ENCODE assay signal across 31 cellular contexts in the genomic region with DNA sequence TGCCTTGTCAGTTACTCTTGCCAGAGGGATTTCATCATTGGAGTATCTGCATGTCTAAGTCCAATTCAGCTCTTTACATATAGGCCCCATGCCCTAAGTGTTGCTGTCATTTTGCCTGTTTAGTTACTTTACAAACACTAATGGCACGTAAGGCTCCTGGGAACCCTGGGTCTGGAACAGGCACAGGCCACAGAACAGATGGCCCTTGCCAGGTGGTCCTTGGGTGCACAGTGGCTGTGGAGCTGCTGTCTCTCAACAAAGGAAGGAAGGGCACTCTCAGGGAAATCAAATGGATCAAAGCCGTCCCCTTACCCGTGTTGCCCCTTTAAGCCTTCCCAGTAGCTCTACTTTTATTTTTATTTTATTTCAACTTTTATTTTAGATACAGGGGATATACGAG. TPM values are rescaled to one million over a fixed set of nuclear protein-coding genes. Genes with fewer than 3 reads are reported as not detected.
DNase-seq lines count a peak whose midpoint lies in the region; ATAC-seq and TF ChIP-seq lines count a peak whose summit lies in the region.
"Had no signal": no experiment of that assay in that cellular context is flagged by ENCODE, and none has a peak within 500 bp of the region (broad histone marks: within the 10 kb centered on the region; RNA-seq: fewer than 3 reads in every experiment).

No MANE protein-coding gene starts in this region.

- POLR2A ChIA-PET in activated B cell treated with CpG ODN at 0.5 μM for 24 hours (lab: Charles Lee), result interaction anchor here (1.3 kb wide), 1 partner anchor 8 kb away, joined by 8 read pairs; no protein-coding TSS in a partner anchor

- TF ChIP-seq CTCF in Calu3 (IDR thresholded peaks at IDR 0.05; ENCODE audit: unreplicated experiment) (no peak), activated B cell treated with CpG ODN at 0.5 μM for 24 hours (IDR thresholded peaks at IDR 0.05) (no peak), mammary epithelial cell (conservative IDR thresholded peaks at IDR 0.05 in 1 of 2, IDR thresholded peaks at IDR 0.05 in 1 of 2; ENCODE audit: extremely low read depth in 1 of 2, insufficient read depth in 1 of 2, low read depth in 1 of 2, low read length in 2 of 2) (no peak)

- no peak overlapping the region for H3K9ac ChIP-seq in mesenchymal stem cell (ENCODE audit: low read length)
- H3K9ac ChIP-seq in mammary epithelial cell (ENCODE audit: insufficient read depth, low read length), result no peak overlapping the region

- H3K27ac ChIP-seq in mesenchymal stem cell (ENCODE audit: low read length, poor library complexity, severe bottlenecking) (no peak overlapping the region), mammary epithelial cell (ENCODE audit: insufficient read depth, low read depth, low read length) (no peak overlapping the region)
- H3K27ac ChIP-seq: C4-2B, colonic mucosa, SJCRH30, upper lobe of left lung had no signal

- H3K4me2 ChIP-seq in mesenchymal stem cell (ENCODE audit: low read length, poor library complexity, severe bottlenecking) (no peak overlapping the region), mammary epithelial cell (ENCODE audit: insufficient read depth, low read depth, low read length) (no peak overlapping the region)

- WGBS in mesenchymal stem cell, result 67% methylated on average over 4 of the region's 4 CpGs
- whole genome bisulfite sequencing in mammary epithelial cell (ENCODE audit: low coverage, missing lambda C conversion rate), result 97% methylated on average over 4 of the region's 4 CpGs

- H3K9me3 Mint-ChIP-seq in Calu3 (ENCODE audit: low read depth, unreplicated experiment) (peaks cover 5% of the 10 kb centered on the region), activated B cell treated with CpG ODN at 0.5 μM for 24 hours (peaks cover 5% of the 10 kb centered on the region)
- H3K9me3 Mint-ChIP-seq: activated naive CD4-positive, alpha-beta T cell treated with anti-CD3 and anti-CD28 coated beads, Interleukin-2, amount 50 U/mL, for 24 hours; activated T-helper 2 cell treated with anti-CD3 and anti-CD28 coated beads, Interferon-gamma antibody, Interleukin-2, Interleukin-4, amounts not matched to agents 10 μg/mL and 5 μg/mL and 100 μg/mL, durations not matched to agents 14 hours and 24 hours and 36 hours; stimulated activated effector memory CD8-positive, alpha-beta T cell treated with anti-CD3 and anti-CD28 coated beads, Interleukin-12 subunit alpha, Interleukin-12 subunit beta, amount 100 ng/mL, for 72 hours had no signal

- peak overlapping the region; percentile 39 for H3K27ac Mint-ChIP-seq in Calu3 (ENCODE audit: unreplicated experiment)
- H3K27ac Mint-ChIP-seq in activated B cell treated with CpG ODN at 0.5 μM for 24 hours, result peak overlapping the region; percentile 59
- H3K27ac Mint-ChIP-seq: activated CD8-positive, alpha-beta T cell treated with anti-CD3 and anti-CD28 coated beads, Interleukin-2, amount 10 ng/mL, durations not matched to agents 7 days and 5 days; activated naive CD4-positive, alpha-beta T cell treated with anti-CD3 and anti-CD28 coated beads, Interleukin-2, amount 50 U/mL, for 24 hours; activated T-helper 2 cell treated with anti-CD3 and anti-CD28 coated beads, Interferon-gamma antibody, Interleukin-2, Interleukin-4, amounts not matched to agents 10 μg/mL and 5 μg/mL and 100 μg/mL, durations not matched to agents 14 hours and 24 hours and 36 hours; stimulated activated effector memory CD8-positive, alpha-beta T cell treated with anti-CD3 and anti-CD28 coated beads, Interleukin-12 subunit alpha, Interleukin-12 subunit beta, amount 100 ng/mL, for 72 hours; T-cell had no signal

- H3K4me3 Mint-ChIP-seq in Calu3 (ENCODE audit: low read depth, unreplicated experiment) (no peak overlapping the region), activated B cell treated with CpG ODN at 0.5 μM for 24 hours (no peak overlapping the region)
- H3K4me3 Mint-ChIP-seq: activated CD8-positive, alpha-beta T cell treated with anti-CD3 and anti-CD28 coated beads, Interleukin-2, amount 10 ng/mL, durations not matched to agents 7 days and 5 days; activated naive CD4-positive, alpha-beta T cell treated with anti-CD3 and anti-CD28 coated beads, Interleukin-2, amount 50 U/mL, for 24 hours; stimulated activated effector memory CD8-positive, alpha-beta T cell treated with anti-CD3 and anti-CD28 coated beads, Interleukin-12 subunit alpha, Interleukin-12 subunit beta, amount 100 ng/mL, for 72 hours; T-cell had no signal

- H2BK120ac ChIP-seq in mesenchymal stem cell (ENCODE audit: low read depth, low read length), result no peak overlapping the region

- no peaks in the 10 kb centered on the region for H3K27me3 ChIP-seq in mesenchymal stem cell (ENCODE audit: control insufficient read depth in 1 of 2, insufficient read depth in 1 of 2, low read length in 2 of 2)
- no peaks in the 10 kb centered on the region for H3K27me3 ChIP-seq in mammary epithelial cell (ENCODE audit: insufficient read depth, low read length)
- H3K27me3 ChIP-seq: colonic mucosa, esophagus squamous epithelium, SJCRH30, upper lobe of left lung had no signal

- peaks cover 80% of the 10 kb centered on the region for H3K4me1 Mint-ChIP-seq in Calu3 (ENCODE audit: low read depth, unreplicated experiment)
- H3K4me1 Mint-ChIP-seq in activated B cell treated with CpG ODN at 0.5 μM for 24 hours, result peaks cover 85% of the 10 kb centered on the region
- H3K4me1 Mint-ChIP-seq: activated naive CD4-positive, alpha-beta T cell treated with anti-CD3 and anti-CD28 coated beads, Interleukin-2, amount 50 U/mL, for 24 hours; stimulated activated effector memory CD8-positive, alpha-beta T cell treated with anti-CD3 and anti-CD28 coated beads, Interleukin-12 subunit alpha, Interleukin-12 subunit beta, amount 100 ng/mL, for 72 hours had no signal

- CTCF ChIA-PET in Calu3 (lab: Charles Lee) (interaction anchor here (1.6 kb wide), 1 partner anchor 8 kb away, joined by 6 read pairs; no protein-coding TSS in a partner anchor), activated B cell treated with CpG ODN at 0.5 μM for 24 hours (lab: Charles Lee) (interaction anchor here (1.1 kb wide), 1 partner anchor 10 kb away, joined by 3 read pairs; no protein-coding TSS in a partner anchor), mammary epithelial cell (lab: Charles Lee; ENCODE audit: low non-redundant PET) (no interaction called here)

- no peak overlapping the region for H3K18ac ChIP-seq in mesenchymal stem cell (ENCODE audit: low read depth in 1 of 2, low read length in 2 of 2)

- BruUV-seq in Calu3 (replicated peaks; lab: Mats Ljungman, UMichigan) (no TSS peak), mammary epithelial cell (replicated peaks; lab: Mats Ljungman, UMichigan) (no TSS peak)

- H2AFZ ChIP-seq in mesenchymal stem cell (ENCODE audit: low read depth, low read length), result no peak overlapping the region
- no peak overlapping the region for H2AFZ ChIP-seq in mammary epithelial cell (ENCODE audit: low read depth, low read length)

- intact Hi-C loops in Calu3 (cut with micrococcal nuclease; ENCODE audit: unreplicated experiment) (no loop called here), activated B cell treated with CpG ODN at 0.5 μM for 24 hours (cut with micrococcal nuclease) (no loop called here), mammary epithelial cell (cut with micrococcal nuclease) (no loop called here)

- no peak for DNase-seq in Calu3
- peak; percentile 85 for DNase-seq in NCI-H2171 treated with DMSO at 0.1 percent for 48 hours (lab: John Stamatoyannopoulos, UW)
- DNase-seq in activated B cell treated with CpG ODN at 0.5 μM for 24 hours, result no peak
- no peak for DNase-seq in mesenchymal stem cell
- no peak for DNase-seq in central memory CD4-positive, alpha-beta T cell
- DNase-seq in hippocampal formation (lab: John Stamatoyannopoulos, UW), result no peak
- DNase-seq in mammary epithelial cell, result no peak
- DNase-seq: activated CD8-positive, alpha-beta T cell treated with anti-CD3 and anti-CD28 coated beads, Interleukin-2, amount 10 ng/mL, durations not matched to agents 7 days and 5 days; amygdala; Caco-2; colonic mucosa; effector CD8-positive, alpha-beta T cell; esophagus squamous epithelium; foreskin melanocyte; KG1; MM.1S; NCI-H1417 treated with DMSO at 0.1 percent for 48 hours; NCI-H510A treated with DMSO at 0.1 percent for 48 hours; posterior cingulate gyrus; right cardiac atrium; SJCRH30; stimulated activated CD4-positive, alpha-beta T cell treated with anti-CD3 and anti-CD28 coated beads, Interleukin-12 subunit alpha, Interleukin-12 subunit beta, amount 100 ng/mL, for 4 hours; stimulated activated CD4-positive, alpha-beta T cell treated with anti-CD3 and anti-CD28 coated beads, Interleukin-4, amount 100 ng/mL, for 1 hour; T-cell; upper lobe of left lung had no signal

- no peak overlapping the region for H3K23ac ChIP-seq in mesenchymal stem cell (ENCODE audit: low read length in 2 of 2)

- no peaks in the 10 kb centered on the region for H3K79me1 ChIP-seq in mesenchymal stem cell (replicated peaks; ENCODE audit: low read length, poor library complexity, severe bottlenecking)

- dilution Hi-C loops in mammary epithelial cell (cut with HindIII; ENCODE audit: low sequenced_read_pairs), result no loop called here

- peaks cover 22% of the 10 kb centered on the region for H3K36me3 Mint-ChIP-seq in Calu3 (ENCODE audit: insufficient read depth, unreplicated experiment)
- peaks cover 15% of the 10 kb centered on the region for H3K36me3 Mint-ChIP-seq in activated B cell treated with CpG ODN at 0.5 μM for 24 hours (ENCODE audit: low read depth)
- H3K36me3 Mint-ChIP-seq: stimulated activated effector memory CD8-positive, alpha-beta T cell treated with anti-CD3 and anti-CD28 coated beads, Interleukin-12 subunit alpha, Interleukin-12 subunit beta, amount 100 ng/mL, for 72 hours; T-cell had no signal

- no peak overlapping the region for H2BK12ac ChIP-seq in mesenchymal stem cell (ENCODE audit: low read length in 2 of 2)

- ATAC-seq in activated B cell treated with CpG ODN at 0.5 μM for 24 hours (ENCODE audit: low read depth) (no peak), HG02571 (IDR thresholded peaks at IDR 0.05; ENCODE audit: unreplicated experiment) (no peak)
- ATAC-seq: activated CD4-positive, CD25-positive, alpha-beta regulatory T cell treated with anti-CD3 and anti-CD28 coated beads, Interleukin-2, amount 50 U/mL, for 24 hours; activated CD8-positive, alpha-beta T cell treated with anti-CD3 and anti-CD28 coated beads, Interleukin-2, amount 10 ng/mL, durations not matched to agents 7 days and 5 days; stimulated activated effector memory CD8-positive, alpha-beta T cell treated with anti-CD3 and anti-CD28 coated beads, Interleukin-12 subunit alpha, Interleukin-12 subunit beta, amount 100 ng/mL, for 72 hours; T-cell had no signal

- H3K9me3 ChIP-seq in mesenchymal stem cell (ENCODE audit: control insufficient read depth, low read length) (peaks cover 11% of the 10 kb centered on the region), mammary epithelial cell (replicated peaks; ENCODE audit: insufficient read depth, low read length) (peaks cover 12% of the 10 kb centered on the region)
- H3K9me3 ChIP-seq: colonic mucosa, upper lobe of left lung had no signal

- H3K27me3 Mint-ChIP-seq in Calu3 (ENCODE audit: unreplicated experiment), result no peaks in the 10 kb centered on the region
- no peaks in the 10 kb centered on the region for H3K27me3 Mint-ChIP-seq in activated B cell treated with CpG ODN at 0.5 μM for 24 hours

- H2BK15ac ChIP-seq in mesenchymal stem cell (ENCODE audit: low read depth, poor library complexity, severe bottlenecking), result no peak overlapping the region

- no peak overlapping the region for H4K91ac ChIP-seq in mesenchymal stem cell (ENCODE audit: low read length)

- no peak overlapping the region for H2BK5ac ChIP-seq in mesenchymal stem cell (ENCODE audit: low read depth, low read length, poor library complexity, severe bottlenecking)

- H3K4me1 ChIP-seq in mesenchymal stem cell (ENCODE audit: control insufficient read depth, insufficient read depth, low read depth, low read length) (peaks cover 22% of the 10 kb centered on the region), mammary epithelial cell (ENCODE audit: insufficient read depth, low read length) (peaks cover 40% of the 10 kb centered on the region)
- H3K4me1 ChIP-seq: SJCRH30 had no signal

- H3K36me3 ChIP-seq in mesenchymal stem cell (ENCODE audit: control insufficient read depth in 1 of 2, insufficient read depth in 2 of 2, low read depth in 1 of 2, low read length in 2 of 2) (peaks cover 3 to 16% of the 10 kb centered on the region in 2 experiments), mammary epithelial cell (ENCODE audit: insufficient read depth, low read length) (no peaks in the 10 kb centered on the region)
- H3K36me3 ChIP-seq: colonic mucosa, esophagus squamous epithelium, SJCRH30, upper lobe of left lung had no signal

- H4K20me1 ChIP-seq in mammary epithelial cell (ENCODE audit: insufficient read depth, low read length), result peaks cover 9% of the 10 kb centered on the region

- H3K14ac ChIP-seq in mesenchymal stem cell (ENCODE audit: low read length in 2 of 2), result no peak overlapping the region

- H3K4me3 ChIP-seq in mesenchymal stem cell (ENCODE audit: insufficient read depth in 1 of 2, low read depth in 1 of 2, low read length in 2 of 2) (no peak overlapping the region), mammary epithelial cell (replicated peaks in 1 of 3; ENCODE audit: insufficient read depth in 1 of 3, low read depth in 2 of 3, low read length in 3 of 3) (no peak overlapping the region)
- H3K4me3 ChIP-seq: colonic mucosa, esophagus squamous epithelium, SJCRH30, upper lobe of left lung had no signal

- peak overlapping the region; percentile 58 for H2AK5ac ChIP-seq in mesenchymal stem cell (ENCODE audit: low read length, severe bottlenecking)

- H3K79me2 ChIP-seq in mammary epithelial cell (ENCODE audit: insufficient read depth, low read length), result peaks cover 100% of the 10 kb centered on the region

- H4K8ac ChIP-seq in mesenchymal stem cell (ENCODE audit: low read length), result no peak overlapping the region

- in situ Hi-C loops in mammary epithelial cell (cut with MboI; ENCODE audit: low sequenced_read_pairs in 2 of 2), result no loop called here

- no peak overlapping the region for H3K4ac ChIP-seq in mesenchymal stem cell (ENCODE audit: low read depth in 1 of 2, low read length in 2 of 2)

RNA-seq across cellular contexts. Expression of a gene that starts 21.6 kb away (rescaled TPM):
- total RNA-seq in Calu3 (2022) (150 and 183 TPM in 2 replicates), activated B cell treated with CpG ODN at 0.5 μM for 24 hours (191 and 223 TPM in 2 replicates), mammary epithelial cell (100 to 1,000 TPM; 160 to 219 TPM)
- 39.8 TPM for polyA plus RNA-seq in mesenchymal stem cell (2013, experiment 1 of 2)
- polyA plus RNA-seq in mesenchymal stem cell (2013, experiment 2 of 2), result 39.0 TPM
- 52.8 TPM for polyA plus RNA-seq in mammary epithelial cell
- polyA minus RNA-seq in mammary epithelial cell, result 319 TPM
